In the genomic region with DNA sequence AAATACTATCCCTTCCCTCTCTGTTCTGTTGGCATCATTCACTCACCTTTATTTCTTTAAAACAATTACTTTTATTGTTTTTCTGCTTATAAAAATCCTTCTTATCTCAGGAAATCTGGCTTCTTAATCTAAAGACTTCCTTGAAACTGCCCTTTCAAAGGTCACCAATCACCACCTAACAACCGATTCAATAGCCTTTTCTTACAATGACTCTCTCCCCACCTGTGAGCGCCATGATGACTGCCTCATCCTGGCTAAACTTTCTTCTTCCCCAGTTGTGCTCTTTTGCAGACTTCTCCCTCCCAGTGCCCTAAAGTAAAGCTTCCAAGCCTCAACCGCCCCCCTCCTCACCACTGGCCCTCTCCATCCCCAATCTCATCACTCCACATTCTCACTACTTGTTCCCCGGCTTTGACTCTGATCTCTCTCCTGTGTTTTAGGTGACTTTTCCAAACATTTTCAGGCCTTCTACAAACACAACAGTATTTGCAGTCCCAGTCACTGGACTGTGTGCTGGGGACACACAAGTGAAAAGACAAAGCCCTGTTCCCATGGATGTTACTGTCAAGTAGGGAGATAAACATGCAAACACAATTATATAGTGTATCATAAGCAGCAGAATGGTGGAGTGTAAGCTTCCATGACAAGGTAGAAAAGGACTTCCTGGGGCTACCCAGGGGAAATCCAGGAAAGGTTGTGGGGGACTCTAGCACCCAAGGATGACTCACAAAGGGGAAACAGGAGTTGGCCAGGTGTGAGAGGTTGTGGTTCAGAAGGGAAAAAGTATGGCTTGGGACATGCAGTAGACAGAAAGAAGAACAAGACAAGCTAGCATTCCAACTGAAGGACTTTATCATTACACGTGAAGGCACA, we compare ENCODE assay signal across 1 cellular context.
A peak's percentile ranks its signal among the peaks of the same experiment; 100 is the strongest.
TF ChIP-seq lines count a peak whose summit lies in the region.

No MANE protein-coding gene starts in this region.

TF ChIP-seq in HepG2, 621 proteins besides CTCF, POLR2A, EP300 and RAD21:
- TF ChIP-seq GFI1 (CRISPR knock-in tag; IDR thresholded peaks at IDR 0.05; ENCODE audit: borderline replicate concordance) (peak; percentile 19; the same call in 1 of the 2 replicates), ZNF605 (CRISPR knock-in tag; IDR thresholded peaks at IDR 0.05) (0 out of 2 replicates have a peak, but pooled peaks have one; percentile 39), ZNF619 (CRISPR knock-in tag; IDR thresholded peaks at IDR 0.05) (no peak), ZBTB20 (CRISPR knock-in tag; IDR thresholded peaks at IDR 0.05; ENCODE audit: borderline replicate concordance, low read depth) (0 out of 2 replicates have a peak, but pooled peaks have one; percentile 17), HNF4A (CRISPR knock-in tag; IDR thresholded peaks at IDR 0.05) (0 out of 2 replicates have a peak, but pooled peaks have one; percentile 10), RBM22 (optimal IDR thresholded peaks at IDR 0.05; ENCODE audit: low read length) (peak; percentile 78), REPIN1 (CRISPR knock-in tag; IDR thresholded peaks at IDR 0.05; ENCODE audit: borderline replicate concordance, low read depth) (0 out of 2 replicates have a peak, but pooled peaks have one; percentile 16), ZFAT (CRISPR knock-in tag; conservative IDR thresholded peaks at IDR 0.05) (no peak), RFX3 (CRISPR knock-in tag; IDR thresholded peaks at IDR 0.05) (no peak), ZNF841 (CRISPR knock-in tag; IDR thresholded peaks at IDR 0.05; ENCODE audit: borderline replicate concordance) (0 out of 2 replicates have a peak, but pooled peaks have one; percentile 26), ZNF101 (CRISPR knock-in tag; IDR thresholded peaks at IDR 0.05; ENCODE audit: borderline replicate concordance, low read depth) (no peak), RELA (CRISPR knock-in tag; IDR thresholded peaks at IDR 0.05) (no peak), NONO (IDR thresholded peaks at IDR 0.05) (no peak), NONO (CRISPR knock-in tag; conservative IDR thresholded peaks at IDR 0.05) (0 out of 2 replicates have a peak, but pooled peaks have one; percentile 41), ZNF34 (CRISPR knock-in tag; IDR thresholded peaks at IDR 0.05; ENCODE audit: borderline replicate concordance) (no peak), SOX6 (IDR thresholded peaks at IDR 0.05) (no peak), SOX6 (CRISPR knock-in tag; IDR thresholded peaks at IDR 0.05) (peak; percentile 38; the same call in 1 of the 2 replicates), XRCC5 (optimal IDR thresholded peaks at IDR 0.05; ENCODE audit: low read length) (peak; percentile 41), ETV5 (CRISPR knock-in tag; IDR thresholded peaks at IDR 0.05; ENCODE audit: borderline replicate concordance) (0 out of 2 replicates have a peak, but pooled peaks have one; percentile 24)
- TF ChIP-seq, protein P1, sequence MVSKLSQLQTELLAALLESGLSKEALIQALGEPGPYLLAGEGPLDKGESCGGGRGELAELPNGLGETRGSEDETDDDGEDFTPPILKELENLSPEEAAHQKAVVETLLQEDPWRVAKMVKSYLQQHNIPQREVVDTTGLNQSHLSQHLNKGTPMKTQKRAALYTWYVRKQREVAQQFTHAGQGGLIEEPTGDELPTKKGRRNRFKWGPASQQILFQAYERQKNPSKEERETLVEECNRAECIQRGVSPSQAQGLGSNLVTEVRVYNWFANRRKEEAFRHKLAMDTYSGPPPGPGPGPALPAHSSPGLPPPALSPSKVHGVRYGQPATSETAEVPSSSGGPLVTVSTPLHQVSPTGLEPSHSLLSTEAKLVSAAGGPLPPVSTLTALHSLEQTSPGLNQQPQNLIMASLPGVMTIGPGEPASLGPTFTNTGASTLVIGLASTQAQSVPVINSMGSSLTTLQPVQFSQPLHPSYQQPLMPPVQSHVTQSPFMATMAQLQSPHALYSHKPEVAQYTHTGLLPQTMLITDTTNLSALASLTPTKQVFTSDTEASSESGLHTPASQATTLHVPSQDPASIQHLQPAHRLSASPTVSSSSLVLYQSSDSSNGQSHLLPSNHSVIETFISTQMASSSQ (IDR thresholded peaks at IDR 0.05; ENCODE audit: low read depth), result 0 out of 2 replicates have a peak, but pooled peaks have one; percentile 12
- TF ChIP-seq, protein P1 (CRISPR knock-in tag; IDR thresholded peaks at IDR 0.05; ENCODE audit: borderline replicate concordance), result no peak
- TF ChIP-seq, protein P2, sequence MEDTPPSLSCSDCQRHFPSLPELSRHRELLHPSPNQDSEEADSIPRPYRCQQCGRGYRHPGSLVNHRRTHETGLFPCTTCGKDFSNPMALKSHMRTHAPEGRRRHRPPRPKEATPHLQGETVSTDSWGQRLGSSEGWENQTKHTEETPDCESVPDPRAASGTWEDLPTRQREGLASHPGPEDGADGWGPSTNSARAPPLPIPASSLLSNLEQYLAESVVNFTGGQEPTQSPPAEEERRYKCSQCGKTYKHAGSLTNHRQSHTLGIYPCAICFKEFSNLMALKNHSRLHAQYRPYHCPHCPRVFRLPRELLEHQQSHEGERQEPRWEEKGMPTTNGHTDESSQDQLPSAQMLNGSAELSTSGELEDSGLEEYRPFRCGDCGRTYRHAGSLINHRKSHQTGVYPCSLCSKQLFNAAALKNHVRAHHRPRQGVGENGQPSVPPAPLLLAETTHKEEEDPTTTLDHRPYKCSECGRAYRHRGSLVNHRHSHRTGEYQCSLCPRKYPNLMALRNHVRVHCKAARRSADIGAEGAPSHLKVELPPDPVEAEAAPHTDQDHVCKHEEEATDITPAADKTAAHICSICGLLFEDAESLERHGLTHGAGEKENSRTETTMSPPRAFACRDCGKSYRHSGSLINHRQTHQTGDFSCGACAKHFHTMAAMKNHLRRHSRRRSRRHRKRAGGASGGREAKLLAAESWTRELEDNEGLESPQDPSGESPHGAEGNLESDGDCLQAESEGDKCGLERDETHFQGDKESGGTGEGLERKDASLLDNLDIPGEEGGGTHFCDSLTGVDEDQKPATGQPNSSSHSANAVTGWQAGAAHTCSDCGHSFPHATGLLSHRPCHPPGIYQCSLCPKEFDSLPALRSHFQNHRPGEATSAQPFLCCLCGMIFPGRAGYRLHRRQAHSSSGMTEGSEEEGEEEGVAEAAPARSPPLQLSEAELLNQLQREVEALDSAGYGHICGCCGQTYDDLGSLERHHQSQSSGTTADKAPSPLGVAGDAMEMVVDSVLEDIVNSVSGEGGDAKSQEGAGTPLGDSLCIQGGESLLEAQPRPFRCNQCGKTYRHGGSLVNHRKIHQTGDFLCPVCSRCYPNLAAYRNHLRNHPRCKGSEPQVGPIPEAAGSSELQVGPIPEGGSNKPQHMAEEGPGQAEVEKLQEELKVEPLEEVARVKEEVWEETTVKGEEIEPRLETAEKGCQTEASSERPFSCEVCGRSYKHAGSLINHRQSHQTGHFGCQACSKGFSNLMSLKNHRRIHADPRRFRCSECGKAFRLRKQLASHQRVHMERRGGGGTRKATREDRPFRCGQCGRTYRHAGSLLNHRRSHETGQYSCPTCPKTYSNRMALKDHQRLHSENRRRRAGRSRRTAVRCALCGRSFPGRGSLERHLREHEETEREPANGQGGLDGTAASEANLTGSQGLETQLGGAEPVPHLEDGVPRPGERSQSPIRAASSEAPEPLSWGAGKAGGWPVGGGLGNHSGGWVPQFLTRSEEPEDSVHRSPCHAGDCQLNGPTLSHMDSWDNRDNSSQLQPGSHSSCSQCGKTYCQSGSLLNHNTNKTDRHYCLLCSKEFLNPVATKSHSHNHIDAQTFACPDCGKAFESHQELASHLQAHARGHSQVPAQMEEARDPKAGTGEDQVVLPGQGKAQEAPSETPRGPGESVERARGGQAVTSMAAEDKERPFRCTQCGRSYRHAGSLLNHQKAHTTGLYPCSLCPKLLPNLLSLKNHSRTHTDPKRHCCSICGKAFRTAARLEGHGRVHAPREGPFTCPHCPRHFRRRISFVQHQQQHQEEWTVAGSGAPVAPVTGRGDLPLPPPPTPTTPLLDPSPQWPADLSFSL (CRISPR knock-in tag; IDR thresholded peaks at IDR 0.05), result peak; percentile 46
- TF ChIP-seq, protein P3, sequence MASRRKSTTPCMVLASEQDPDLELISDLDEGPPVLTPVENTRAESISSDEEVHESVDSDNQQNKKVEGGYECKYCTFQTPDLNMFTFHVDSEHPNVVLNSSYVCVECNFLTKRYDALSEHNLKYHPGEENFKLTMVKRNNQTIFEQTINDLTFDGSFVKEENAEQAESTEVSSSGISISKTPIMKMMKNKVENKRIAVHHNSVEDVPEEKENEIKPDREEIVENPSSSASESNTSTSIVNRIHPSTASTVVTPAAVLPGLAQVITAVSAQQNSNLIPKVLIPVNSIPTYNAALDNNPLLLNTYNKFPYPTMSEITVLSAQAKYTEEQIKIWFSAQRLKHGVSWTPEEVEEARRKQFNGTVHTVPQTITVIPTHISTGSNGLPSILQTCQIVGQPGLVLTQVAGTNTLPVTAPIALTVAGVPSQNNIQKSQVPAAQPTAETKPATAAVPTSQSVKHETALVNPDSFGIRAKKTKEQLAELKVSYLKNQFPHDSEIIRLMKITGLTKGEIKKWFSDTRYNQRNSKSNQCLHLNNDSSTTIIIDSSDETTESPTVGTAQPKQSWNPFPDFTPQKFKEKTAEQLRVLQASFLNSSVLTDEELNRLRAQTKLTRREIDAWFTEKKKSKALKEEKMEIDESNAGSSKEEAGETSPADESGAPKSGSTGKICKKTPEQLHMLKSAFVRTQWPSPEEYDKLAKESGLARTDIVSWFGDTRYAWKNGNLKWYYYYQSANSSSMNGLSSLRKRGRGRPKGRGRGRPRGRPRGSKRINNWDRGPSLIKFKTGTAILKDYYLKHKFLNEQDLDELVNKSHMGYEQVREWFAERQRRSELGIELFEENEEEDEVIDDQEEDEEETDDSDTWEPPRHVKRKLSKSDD (CRISPR knock-in tag; IDR thresholded peaks at IDR 0.05; ENCODE audit: low read depth), result 0 out of 2 replicates have a peak, but pooled peaks have one; percentile 39
TF ChIP-seq in HepG2: peak in this region for 14.
